In genomic region chr14:99682809-99683618, GRCh38 we compare ENCODE assay signal across 1 cellular context.
TF ChIP-seq lines count a peak whose summit lies in the region.

No MANE protein-coding gene starts in this region.

TF ChIP-seq in HepG2, 621 proteins besides CTCF, POLR2A, EP300 and RAD21 (continued from another document and continues in another):
- no peak for TF ChIP-seq ZNF407 (CRISPR knock-in tag; IDR thresholded peaks at IDR 0.05; ENCODE audit: not compliant biosample characterization)
- no peak for TF ChIP-seq DMAP1 (CRISPR knock-in tag; IDR thresholded peaks at IDR 0.05)
- no peak for TF ChIP-seq ZFYVE20 (CRISPR knock-in tag; IDR thresholded peaks at IDR 0.05; ENCODE audit: borderline replicate concordance, low read depth)
- no peak for TF ChIP-seq ZFP1 (CRISPR knock-in tag; IDR thresholded peaks at IDR 0.05)
- no peak for TF ChIP-seq ZNF430 (CRISPR knock-in tag; IDR thresholded peaks at IDR 0.05)
- TF ChIP-seq ZNF878 (CRISPR knock-in tag; IDR thresholded peaks at IDR 0.05), result no peak
- TF ChIP-seq ZNF780A (CRISPR knock-in tag; IDR thresholded peaks at IDR 0.05), result no peak
- TF ChIP-seq REL (CRISPR knock-in tag; conservative IDR thresholded peaks at IDR 0.05), result no peak; the same call in 1 of the 2 replicates
- TF ChIP-seq ZBTB25 (CRISPR knock-in tag; IDR thresholded peaks at IDR 0.05), result no peak
- TF ChIP-seq POLR2G (IDR thresholded peaks at IDR 0.05; ENCODE audit: low read depth, low read length), result no peak
- TF ChIP-seq NCOA2 (CRISPR knock-in tag; IDR thresholded peaks at IDR 0.05), result no peak
- TF ChIP-seq RFXANK (CRISPR knock-in tag; IDR thresholded peaks at IDR 0.05), result no peak
- peak; percentile 21; the same call in 1 of the 2 replicates for TF ChIP-seq NFKB2 (CRISPR knock-in tag; IDR thresholded peaks at IDR 0.05; ENCODE audit: borderline replicate concordance)
- no peak for TF ChIP-seq ZNF629 (CRISPR knock-in tag; conservative IDR thresholded peaks at IDR 0.05)
- peak; percentile 40; the same call in 1 of the 2 replicates for TF ChIP-seq ZFP91 (CRISPR knock-in tag; IDR thresholded peaks at IDR 0.05; ENCODE audit: borderline replicate concordance)
- TF ChIP-seq ELF3 (CRISPR knock-in tag; IDR thresholded peaks at IDR 0.05), result 0 out of 2 replicates have a peak, but pooled peaks have one; percentile 13
- TF ChIP-seq WIZ (CRISPR knock-in tag; IDR thresholded peaks at IDR 0.05), result no peak
- TF ChIP-seq BCL6 (CRISPR knock-in tag; IDR thresholded peaks at IDR 0.05), result no peak
- TF ChIP-seq GPN1 (CRISPR knock-in tag; IDR thresholded peaks at IDR 0.05; ENCODE audit: borderline replicate concordance), result no peak
- TF ChIP-seq ASH2L (IDR thresholded peaks at IDR 0.05; ENCODE audit: insufficient read length, low read depth, low read length), result no peak
- no peak for TF ChIP-seq MEIS2 (CRISPR knock-in tag; IDR thresholded peaks at IDR 0.05)
- no peak for TF ChIP-seq ZBTB20 (CRISPR knock-in tag; IDR thresholded peaks at IDR 0.05; ENCODE audit: borderline replicate concordance, low read depth)
- no peak for TF ChIP-seq SIN3A (IDR thresholded peaks at IDR 0.05; ENCODE audit: borderline replicate concordance, low read depth, low read length)
- no peak for TF ChIP-seq RFX1 (IDR thresholded peaks at IDR 0.05)
- no peak for TF ChIP-seq ZBTB21 (CRISPR knock-in tag; IDR thresholded peaks at IDR 0.05)
- TF ChIP-seq ZNF782 (CRISPR knock-in tag; IDR thresholded peaks at IDR 0.05; ENCODE audit: borderline replicate concordance), result no peak
- TF ChIP-seq ZNF703 (CRISPR knock-in tag; IDR thresholded peaks at IDR 0.05; ENCODE audit: borderline replicate concordance), result no peak
- no peak for TF ChIP-seq ZSCAN20 (CRISPR knock-in tag; IDR thresholded peaks at IDR 0.05; ENCODE audit: borderline replicate concordance)
- TF ChIP-seq ZFP62 (CRISPR knock-in tag; IDR thresholded peaks at IDR 0.05), result no peak
- TF ChIP-seq, protein P1, sequence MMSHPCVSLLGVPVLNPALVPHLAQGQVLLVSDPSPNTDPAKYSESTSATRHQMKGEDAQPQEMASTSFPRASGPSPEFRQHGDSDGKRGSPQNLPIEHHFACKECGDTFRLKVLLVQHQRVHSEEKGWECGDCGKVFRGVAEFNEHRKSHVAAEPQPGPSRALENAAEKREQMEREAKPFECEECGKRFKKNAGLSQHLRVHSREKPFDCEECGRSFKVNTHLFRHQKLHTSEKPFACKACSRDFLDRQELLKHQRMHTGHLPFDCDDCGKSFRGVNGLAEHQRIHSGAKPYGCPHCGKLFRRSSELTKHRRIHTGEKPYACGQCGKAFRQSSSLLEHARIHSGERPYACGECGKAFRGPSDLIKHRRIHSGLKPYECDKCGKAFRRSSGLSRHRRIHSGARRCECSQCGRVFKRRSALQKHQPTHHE (CRISPR knock-in tag; IDR thresholded peaks at IDR 0.05; ENCODE audit: borderline replicate concordance), result no peak
- no peak for TF ChIP-seq LCORL (IDR thresholded peaks at IDR 0.05)
- peak; percentile 65 for TF ChIP-seq LCORL (CRISPR knock-in tag; IDR thresholded peaks at IDR 0.05)
- no peak for TF ChIP-seq ZNF839 (CRISPR knock-in tag; IDR thresholded peaks at IDR 0.05; ENCODE audit: borderline replicate concordance)
- no peak for TF ChIP-seq SYNCRIP (IDR thresholded peaks at IDR 0.05; ENCODE audit: insufficient read depth, low read depth, low read length)
- TF ChIP-seq, protein P2, sequence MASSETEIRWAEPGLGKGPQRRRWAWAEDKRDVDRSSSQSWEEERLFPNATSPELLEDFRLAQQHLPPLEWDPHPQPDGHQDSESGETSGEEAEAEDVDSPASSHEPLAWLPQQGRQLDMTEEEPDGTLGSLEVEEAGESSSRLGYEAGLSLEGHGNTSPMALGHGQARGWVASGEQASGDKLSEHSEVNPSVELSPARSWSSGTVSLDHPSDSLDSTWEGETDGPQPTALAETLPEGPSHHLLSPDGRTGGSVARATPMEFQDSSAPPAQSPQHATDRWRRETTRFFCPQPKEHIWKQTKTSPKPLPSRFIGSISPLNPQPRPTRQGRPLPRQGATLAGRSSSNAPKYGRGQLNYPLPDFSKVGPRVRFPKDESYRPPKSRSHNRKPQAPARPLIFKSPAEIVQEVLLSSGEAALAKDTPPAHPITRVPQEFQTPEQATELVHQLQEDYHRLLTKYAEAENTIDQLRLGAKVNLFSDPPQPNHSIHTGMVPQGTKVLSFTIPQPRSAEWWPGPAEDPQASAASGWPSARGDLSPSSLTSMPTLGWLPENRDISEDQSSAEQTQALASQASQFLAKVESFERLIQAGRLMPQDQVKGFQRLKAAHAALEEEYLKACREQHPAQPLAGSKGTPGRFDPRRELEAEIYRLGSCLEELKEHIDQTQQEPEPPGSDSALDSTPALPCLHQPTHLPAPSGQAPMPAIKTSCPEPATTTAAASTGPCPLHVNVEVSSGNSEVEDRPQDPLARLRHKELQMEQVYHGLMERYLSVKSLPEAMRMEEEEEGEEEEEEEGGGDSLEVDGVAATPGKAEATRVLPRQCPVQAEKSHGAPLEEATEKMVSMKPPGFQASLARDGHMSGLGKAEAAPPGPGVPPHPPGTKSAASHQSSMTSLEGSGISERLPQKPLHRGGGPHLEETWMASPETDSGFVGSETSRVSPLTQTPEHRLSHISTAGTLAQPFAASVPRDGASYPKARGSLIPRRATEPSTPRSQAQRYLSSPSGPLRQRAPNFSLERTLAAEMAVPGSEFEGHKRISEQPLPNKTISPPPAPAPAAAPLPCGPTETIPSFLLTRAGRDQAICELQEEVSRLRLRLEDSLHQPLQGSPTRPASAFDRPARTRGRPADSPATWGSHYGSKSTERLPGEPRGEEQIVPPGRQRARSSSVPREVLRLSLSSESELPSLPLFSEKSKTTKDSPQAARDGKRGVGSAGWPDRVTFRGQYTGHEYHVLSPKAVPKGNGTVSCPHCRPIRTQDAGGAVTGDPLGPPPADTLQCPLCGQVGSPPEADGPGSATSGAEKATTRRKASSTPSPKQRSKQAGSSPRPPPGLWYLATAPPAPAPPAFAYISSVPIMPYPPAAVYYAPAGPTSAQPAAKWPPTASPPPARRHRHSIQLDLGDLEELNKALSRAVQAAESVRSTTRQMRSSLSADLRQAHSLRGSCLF (CRISPR knock-in tag; IDR thresholded peaks at IDR 0.05; ENCODE audit: borderline replicate concordance), result no peak
- TF ChIP-seq ZNF12 (CRISPR knock-in tag; IDR thresholded peaks at IDR 0.05), result no peak
- no peak for TF ChIP-seq ZNF562 (CRISPR knock-in tag; IDR thresholded peaks at IDR 0.05; ENCODE audit: borderline replicate concordance)
- no peak for TF ChIP-seq MLXIP (CRISPR knock-in tag; IDR thresholded peaks at IDR 0.05; ENCODE audit: borderline replicate concordance)
- TF ChIP-seq ZNF296 (CRISPR knock-in tag; conservative IDR thresholded peaks at IDR 0.05), result no peak
- no peak for TF ChIP-seq ZKSCAN5 (CRISPR knock-in tag; IDR thresholded peaks at IDR 0.05)
- 0 out of 2 replicates have a peak, but pooled peaks have one; percentile 66 for TF ChIP-seq ZNF280B (CRISPR knock-in tag; IDR thresholded peaks at IDR 0.05; ENCODE audit: borderline replicate concordance)
- no peak for TF ChIP-seq ELF4 (CRISPR knock-in tag; IDR thresholded peaks at IDR 0.05; ENCODE audit: borderline replicate concordance)
- no peak for TF ChIP-seq NFIC (IDR thresholded peaks at IDR 0.05; ENCODE audit: low read length)
- TF ChIP-seq FOXK1 (CRISPR knock-in tag; IDR thresholded peaks at IDR 0.05; ENCODE audit: borderline replicate concordance, low read depth), result no peak
- no peak for TF ChIP-seq KAT8 (CRISPR knock-in tag; IDR thresholded peaks at IDR 0.05)
